Comparison of ENCODE assay signal across 11 cellular contexts in the genomic region with DNA sequence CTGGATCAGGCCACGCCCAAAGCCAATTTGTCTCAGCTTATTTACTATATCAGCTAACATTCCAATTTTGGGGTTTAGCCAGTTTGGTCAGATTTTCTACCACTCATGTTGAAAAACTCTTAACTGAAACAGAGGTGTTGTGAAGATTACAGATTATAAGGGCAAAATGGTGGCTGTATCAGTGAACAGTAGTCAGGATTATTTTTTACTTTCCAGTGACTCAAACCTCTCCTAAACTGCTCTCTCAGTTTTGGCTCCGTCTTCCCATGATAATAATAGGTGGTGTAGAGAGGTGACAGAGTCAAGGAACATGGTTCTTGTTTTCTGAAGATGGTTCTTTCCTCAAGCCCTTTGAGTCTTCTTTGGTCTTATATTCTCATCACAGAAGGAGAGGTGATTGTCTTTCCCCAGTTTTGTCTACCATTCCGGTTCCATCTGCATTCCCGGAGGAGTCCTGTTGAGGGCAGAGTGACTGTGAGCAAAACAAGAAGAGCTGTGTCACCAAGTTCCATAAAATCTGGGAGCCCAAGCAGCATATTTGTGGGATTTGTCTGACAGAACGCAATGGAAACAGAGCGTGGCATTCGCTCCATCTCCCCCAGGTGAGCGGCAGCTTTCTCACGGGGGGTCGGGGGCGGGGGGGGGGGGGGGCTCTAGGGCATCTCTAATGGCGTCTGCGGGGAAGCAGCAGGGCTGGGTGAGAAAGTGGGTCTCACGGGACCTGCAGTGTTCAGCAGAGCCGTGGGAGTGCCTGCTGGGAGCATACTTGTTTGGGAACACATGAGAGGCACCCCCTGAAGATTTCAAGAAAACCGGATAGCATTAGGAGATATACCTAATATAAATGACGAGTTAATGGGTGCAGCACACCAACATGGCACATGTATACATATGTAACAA. TPM values are rescaled to one million over a fixed set of nuclear protein-coding genes. Genes with fewer than 3 reads are reported as not detected.
A peak's percentile ranks its signal among the peaks of the same experiment; 100 is the strongest.
DNase-seq lines count a peak whose midpoint lies in the region; FAIRE-seq and TF ChIP-seq lines count a peak whose summit lies in the region.
"Had no signal": no experiment of that assay in that cellular context is flagged by ENCODE, and none has a peak within 500 bp of the region (broad histone marks: within the 10 kb centered on the region; RNA-seq: fewer than 3 reads in every experiment).

No MANE protein-coding gene starts in this region.

- DNase-seq in GM10266 (ENCODE audit: extremely low spot score) (peak; percentile 21), H54 (ENCODE audit: insufficient read length, low spot score) (peak; percentile 14), NCI-H82 treated with DMSO at 0.1 percent for 48 hours (lab: John Stamatoyannopoulos, UW; ENCODE audit: unreplicated experiment) (peak; percentile 54), islet precursor cell (peak; percentile 67), erythroblast (lab: John Stamatoyannopoulos, UW) (no peak), activated gamma-delta T cell treated with Interleukin-2 at 50 U/mL for 16 hours (no peak), cardiac septum (ENCODE audit: low spot score) (no peak)
- DNase-seq: activated CD8-positive, alpha-beta memory T cell treated with anti-CD3 and anti-CD28 coated beads, Interleukin-2, amount 10 ng/mL, durations not matched to agents 7 days and 5 days; MG63; upper lobe of right lung had no signal

- TF ChIP-seq POLR2A in H54 (IDR thresholded peaks at IDR 0.05; ENCODE audit: low read depth, low read length), result no peak
- no peak for TF ChIP-seq POLR2A in erythroblast (IDR thresholded peaks at IDR 0.05; ENCODE audit: low read length)

- no peak for TF ChIP-seq CTCF in GM10266 (IDR thresholded peaks at IDR 0.05; ENCODE audit: control insufficient read depth, insufficient read depth, low read depth, missing control alignments)

- no peak for FAIRE-seq in H54 (lab: Jason Lieb, UNC)
- FAIRE-seq: D721Med had no signal

- intact Hi-C loops in cardiac septum (cut with DNase I), result no loop called here

RNA-seq across cellular contexts. Expression of a gene that starts 59.1 kb away (rescaled TPM):
- 1.8 TPM for total RNA-seq in cardiac septum

Comparison
In these comparisons a context has a peak if more than half of its experiments do, and no peak if none do; other contexts are left out.
1. DNase-seq: peak in GM10266 (single experiment), H54 (single experiment), NCI-H82 treated with DMSO at 0.1 percent for 48 hours (single experiment) and islet precursor cell (single experiment); none in erythroblast (0 of 2), activated gamma-delta T cell treated with Interleukin-2 at 50 U/mL for 16 hours (single experiment) and cardiac septum (single experiment).